Comparison of ENCODE assay signal across 13 cellular contexts in genomic region chr15:77012868-77013267, GRCh38. TPM values are rescaled to one million over a fixed set of nuclear protein-coding genes. Genes with fewer than 3 reads are reported as not detected.
DNase-seq lines count a peak whose midpoint lies in the region; ATAC-seq, FAIRE-seq and TF ChIP-seq lines count a peak whose summit lies in the region.
"Had no signal": no experiment of that assay in that cellular context is flagged by ENCODE, and none has a peak within 500 bp of the region (broad histone marks: within the 10 kb centered on the region; RNA-seq: fewer than 3 reads in every experiment).

No MANE protein-coding gene starts in this region.

- no peaks in the 10 kb centered on the region for H3K36me3 ChIP-seq in GM12878 (ENCODE audit: control insufficient read depth in 2 of 2, insufficient read depth in 2 of 2, low read length in 1 of 2)
- H3K36me3 ChIP-seq: right lobe of liver, upper lobe of right lung had no signal

- H3K36me3 Mint-ChIP-seq in stimulated activated naive CD8-positive, alpha-beta T cell treated with anti-CD3 and anti-CD28 coated beads, Interleukin-15, Interleukin-2, amounts not matched to agents 100 ng/mL and 50 ng/mL, for 24 hours (ENCODE audit: low read depth) = peaks cover 32% of the 10 kb centered on the region

- no peaks in the 10 kb centered on the region for H3K9me3 ChIP-seq in GM12878 (replicated peaks; ENCODE audit: control insufficient read depth, insufficient read depth, low read length)
- H3K9me3 ChIP-seq: right lobe of liver, upper lobe of right lung had no signal

- TF ChIP-seq CTCF in GM12878 (IDR thresholded peaks at IDR 0.05 in 2 of 3, conservative IDR thresholded peaks at IDR 0.05 in 1 of 3; ENCODE audit: control insufficient read depth in 2 of 3, extremely low read depth in 1 of 3, insufficient read depth in 1 of 3, low read depth in 3 of 3, low read length in 3 of 3) = no peak

- no peaks in the 10 kb centered on the region for H3K27me3 ChIP-seq in GM12878 (replicated peaks in 1 of 2; ENCODE audit: control insufficient read depth in 2 of 2, insufficient read depth in 2 of 2, low read length in 1 of 2)
- H3K27me3 ChIP-seq: right lobe of liver, upper lobe of right lung had no signal

- TF ChIP-seq EP300 in GM12878 (IDR thresholded peaks at IDR 0.05; ENCODE audit: borderline replicate concordance in 1 of 2, control insufficient read depth in 1 of 2, low read depth in 2 of 2, low read length in 2 of 2) = no peak

- TF ChIP-seq POLR2A in GM12878 (IDR thresholded peaks at IDR 0.05; ENCODE audit: low read depth, low read length) = no peak

- H3K27ac Mint-ChIP-seq in stimulated activated naive CD8-positive, alpha-beta T cell treated with anti-CD3 and anti-CD28 coated beads, Interleukin-15, Interleukin-2, amounts not matched to agents 100 ng/mL and 50 ng/mL, for 24 hours = peak overlapping the region; percentile 92

- RAD21 ChIA-PET in GM12878 (lab: Charles Lee; ENCODE audit: unreplicated experiment) = interaction anchor here (1.4 to 15.5 kb wide), 10 partner anchors 9 to 530 kb away, joined by 4 to 259 read pairs (median 11); partner anchors contain the start of gene PSTPIP1

- H3K4me3 ChIP-seq in GM12878 = no peak overlapping the region; the same call in 1 of the 2 replicates
- H3K4me3 ChIP-seq: PC-9, right lobe of liver, upper lobe of right lung had no signal

- H3K79me2 ChIP-seq in GM12878 (ENCODE audit: control insufficient read depth, insufficient read depth, low read length) = no peaks in the 10 kb centered on the region

- no peaks in the 10 kb centered on the region for H3K27me3 Mint-ChIP-seq in stimulated activated naive CD8-positive, alpha-beta T cell treated with anti-CD3 and anti-CD28 coated beads, Interleukin-15, Interleukin-2, amounts not matched to agents 100 ng/mL and 50 ng/mL, for 24 hours

- intact Hi-C loops in GM12878 (cut with micrococcal nuclease; ENCODE audit: unreplicated experiment) = no loop called here

- H4K20me1 ChIP-seq in GM12878 (ENCODE audit: control insufficient read depth, insufficient read depth) = no peaks in the 10 kb centered on the region

- BruUV-seq in GM12878 (replicated peaks; lab: Mats Ljungman, UMichigan) = no TSS peak

- in situ Hi-C loops in GM12878 (cut with MboI) = no loop called here

- FAIRE-seq in GM12878 (lab: Jason Lieb, UNC) = peak; percentile 95
- FAIRE-seq: islet of Langerhans had no signal

- peak overlapping the region; percentile 83 for H3K4me2 ChIP-seq in GM12878 (ENCODE audit: control insufficient read depth, insufficient read depth)

- peaks cover 92% of the 10 kb centered on the region for H3K4me1 Mint-ChIP-seq in stimulated activated naive CD8-positive, alpha-beta T cell treated with anti-CD3 and anti-CD28 coated beads, Interleukin-15, Interleukin-2, amounts not matched to agents 100 ng/mL and 50 ng/mL, for 24 hours (ENCODE audit: low read depth)

- SMC1A ChIA-PET in GM12878 (lab: Charles Lee; ENCODE audit: uncharacterized antibody, unreplicated experiment) = interaction anchor here (1.0 to 2.1 kb wide), 12 partner anchors 9 to 169 kb away, joined by 3 to 28 read pairs (median 6); no protein-coding TSS in a partner anchor

- POLR2A ChIA-PET in GM12878 (lab: Charles Lee) = interaction anchor here (1.1 to 2.4 kb wide), 8 partner anchors 9 to 39 kb away, joined by 3 to 14 read pairs (median 7); partner anchors contain the start of gene PSTPIP1

- H3K9me3 Mint-ChIP-seq in stimulated activated naive CD8-positive, alpha-beta T cell treated with anti-CD3 and anti-CD28 coated beads, Interleukin-15, Interleukin-2, amounts not matched to agents 100 ng/mL and 50 ng/mL, for 24 hours = no peaks in the 10 kb centered on the region

- CTCF ChIA-PET in GM12878 (lab: Yijun Ruan, JAX) = interaction anchor here (1.1 to 3.5 kb wide), 10 partner anchors 8 to 169 kb away, joined by 3 to 30 read pairs (median 8); no protein-coding TSS in a partner anchor

- TF ChIP-seq RAD21 in GM12878 (IDR thresholded peaks at IDR 0.05; ENCODE audit: insufficient read depth, low read depth, low read length) = no peak

- no peak overlapping the region for H3K27ac ChIP-seq in GM12878 (ENCODE audit: control insufficient read depth, insufficient read depth)
- H3K27ac ChIP-seq: PC-9, right lobe of liver, upper lobe of right lung had no signal

- ATAC-seq in GM12878 = no peak
- ATAC-seq: upper lobe of right lung had no signal

- peaks cover 31% of the 10 kb centered on the region for H3K4me1 ChIP-seq in GM12878 (ENCODE audit: control insufficient read depth, insufficient read depth, low read length)
- H3K4me1 ChIP-seq: right lobe of liver, upper lobe of right lung had no signal

- peak; percentile 66 for DNase-seq in activated gamma-delta T cell treated with Interleukin-2 at 50 U/mL for 16 hours
- no peak for DNase-seq in activated gamma-delta T cell (lab: John Stamatoyannopoulos, UW)
- DNase-seq in activated CD4-positive, alpha-beta T cell treated with anti-CD3 and anti-CD28 coated beads for 4 hours = peak; percentile 33 to 35
- DNase-seq in GM12878 (ENCODE audit: low read depth, low spot score) = no peak
- no peak for DNase-seq in NCI-H1105 (lab: John Stamatoyannopoulos, UW)
- DNase-seq in SKM-1 treated with dmso at 0.1 percent for 144 hours (lab: John Stamatoyannopoulos, UW; ENCODE audit: unreplicated experiment) = no peak
- no peak for DNase-seq in amniotic stem cell (lab: John Stamatoyannopoulos, UW)
- DNase-seq: DMS79 treated with DMSO at 0.1 percent for 48 hours, PC-9, right lobe of liver, upper lobe of right lung had no signal

- no peak overlapping the region for H3K9ac ChIP-seq in GM12878 (ENCODE audit: control insufficient read depth, insufficient read depth, low read length)

- peak overlapping the region; percentile 80 for H3K4me3 Mint-ChIP-seq in stimulated activated naive CD8-positive, alpha-beta T cell treated with anti-CD3 and anti-CD28 coated beads, Interleukin-15, Interleukin-2, amounts not matched to agents 100 ng/mL and 50 ng/mL, for 24 hours

- H2AFZ ChIP-seq in GM12878 (ENCODE audit: control insufficient read depth, low read depth, low read length) = no peak overlapping the region
- H2AFZ ChIP-seq: PC-9 had no signal

- WGBS in GM12878 (ENCODE audit: insufficient coverage, insufficient replicate concordance, low lambda C conversion rate, missing lambda C conversion rate) = 57% methylated on average over 4 of the region's 4 CpGs

RNA-seq across cellular contexts. Expression of gene PSTPIP1, which starts 17.9 kb away (rescaled TPM):
- 1.4 and 1.9 TPM in 2 replicates for total RNA-seq in GM12878 (2013; cell fraction: nucleolus; rRNA removed)
- total RNA-seq in GM12878 (2014; rRNA removed) (20.1 and 22.6 TPM in 2 replicates), GM12878 (2014; rRNA removed; fragmentation: Illumina TruSeq; extraction: Trizol) (11.2 and 12.0 TPM in 2 replicates), GM12878 (2021) (28.6 and 29.3 TPM in 2 replicates)
- polyA plus RNA-seq in GM12878 (2011; ENCODE audit: low read depth) = 4.1 TPM
- polyA plus RNA-seq in GM12878 (2011; rRNA removed) (2.4 and 3.9 TPM in 2 replicates), GM12878 (2014; fragmentation: Illumina TruSeq; extraction: Trizol) (1.8 and 8.8 TPM in 2 replicates), GM12878 (2014; fragmentation: Nextera tagmentation; extraction: Ambion mirVana) (1 to 10 TPM in 1 of 2 experiments, under 1 TPM in 1; 0.50 to 5.7 TPM), GM12878 (2014; rRNA removed) (23.8 and 23.9 TPM in 2 replicates), GM12878 (2016; fragmentation: Nextera tagmentation; extraction: Ambion mirVana) (10 to 100 TPM; 17.8 to 19.0 TPM)
- 5.2 and 7.5 TPM in 2 replicates for polyA plus RNA-seq in GM12878 (2011; cell fraction: cytosol; rRNA removed)
- polyA plus RNA-seq in GM12878 (2011; cell fraction: nucleus; rRNA removed) = 20.8 and 25.0 TPM in 2 replicates
- 9.7 and 13.0 TPM in 2 replicates for polyA plus RNA-seq in GM12878 (2012)
- polyA minus RNA-seq in GM12878 (2011; rRNA and poly(A)+ RNA removed) = 1.3 and 3.0 TPM in 2 replicates
- 1.5 and 3.3 TPM in 2 replicates for polyA minus RNA-seq in GM12878 (2011; cell fraction: cytosol; rRNA and poly(A)+ RNA removed)
- polyA minus RNA-seq in GM12878 (2011; cell fraction: nucleus; rRNA and poly(A)+ RNA removed) = 6.8 and 11.0 TPM in 2 replicates
- total RNA-seq: PC-9 had no signal

RNA-seq across cellular contexts. Expression of gene TSPAN3, which starts 58.0 kb away (rescaled TPM):
- 32.5 and 33.4 TPM in 2 replicates for total RNA-seq in GM12878 (2013; cell fraction: nucleolus; rRNA removed)
- total RNA-seq in GM12878 (2014; rRNA removed) (59.0 and 63.0 TPM in 2 replicates), GM12878 (2014; rRNA removed; fragmentation: Illumina TruSeq; extraction: Trizol) (52.8 and 55.4 TPM in 2 replicates), GM12878 (2021) (51.2 and 52.6 TPM in 2 replicates)
- 42.9 TPM for polyA plus RNA-seq in GM12878 (2011; ENCODE audit: low read depth)
- polyA plus RNA-seq in GM12878 (2011; rRNA removed) (45.2 and 48.8 TPM in 2 replicates), GM12878 (2014; fragmentation: Illumina TruSeq; extraction: Trizol) (60.4 and 78.2 TPM in 2 replicates), GM12878 (2014; fragmentation: Nextera tagmentation; extraction: Ambion mirVana) (10 to 100 TPM; 18.9 to 31.7 TPM), GM12878 (2014; rRNA removed) (59.4 and 64.0 TPM in 2 replicates), GM12878 (2016; fragmentation: Nextera tagmentation; extraction: Ambion mirVana) (100 to 1,000 TPM; 103 to 114 TPM)
- 44.9 and 46.4 TPM in 2 replicates for polyA plus RNA-seq in GM12878 (2011; cell fraction: cytosol; rRNA removed)
- polyA plus RNA-seq in GM12878 (2011; cell fraction: nucleus; rRNA removed) = 26.2 and 30.1 TPM in 2 replicates
- polyA plus RNA-seq in GM12878 (2012) = 50.0 and 53.4 TPM in 2 replicates
- 47.9 and 57.2 TPM in 2 replicates for polyA minus RNA-seq in GM12878 (2011; rRNA and poly(A)+ RNA removed)
- polyA minus RNA-seq in GM12878 (2011; cell fraction: cytosol; rRNA and poly(A)+ RNA removed) = 13.8 and 18.6 TPM in 2 replicates
- polyA minus RNA-seq in GM12878 (2011; cell fraction: nucleus; rRNA and poly(A)+ RNA removed) = 6.3 and 13.0 TPM in 2 replicates

Comparison
In these comparisons a context has a peak if more than half of its experiments do, and no peak if none do; other contexts are left out.
1. DNase-seq: peak in activated gamma-delta T cell treated with Interleukin-2 at 50 U/mL for 16 hours (single experiment) and activated CD4-positive, alpha-beta T cell treated with anti-CD3 and anti-CD28 coated beads for 4 hours (2 of 2); none in activated gamma-delta T cell (single experiment), GM12878 (single experiment), NCI-H1105 (single experiment), SKM-1 treated with dmso at 0.1 percent for 144 hours (single experiment) and amniotic stem cell (single experiment).